ENCODE assay signal across 34 cellular contexts in the genomic region with DNA sequence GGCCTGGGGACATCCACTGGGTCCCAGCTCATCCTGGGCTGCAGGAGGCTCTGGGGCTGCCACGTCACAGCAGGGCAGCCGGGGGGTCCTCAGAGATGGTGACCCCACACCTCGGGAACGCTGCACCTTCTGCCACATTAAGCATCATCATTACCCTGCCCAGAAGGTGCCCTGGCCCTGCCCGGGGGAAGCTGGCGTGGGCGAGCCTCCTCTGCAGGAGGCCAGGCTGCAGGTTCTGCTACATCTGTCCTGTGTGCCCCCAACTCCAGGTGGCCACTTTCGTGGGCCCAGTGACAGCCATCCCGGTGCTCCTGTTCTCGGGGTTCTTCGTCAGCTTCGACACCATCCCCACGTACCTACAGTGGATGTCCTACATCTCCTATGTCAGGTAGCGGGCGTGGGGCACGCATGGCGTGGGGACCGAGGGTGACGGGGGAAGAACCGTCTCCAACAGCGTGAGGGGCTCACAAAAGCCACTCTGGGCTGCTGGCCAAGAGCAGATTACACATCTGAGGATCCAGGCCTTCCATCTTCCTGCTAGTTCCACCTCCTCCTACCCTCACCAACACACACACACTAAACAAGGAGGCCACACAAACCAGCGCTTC. TPM values are rescaled to one million over a fixed set of nuclear protein-coding genes. Genes with fewer than 3 reads are reported as not detected.
"Had no signal": no experiment of that assay in that cellular context is flagged by ENCODE, and none has a peak within 500 bp of the region (broad histone marks: within the 10 kb centered on the region; RNA-seq: fewer than 3 reads in every experiment).

No MANE protein-coding gene starts in this region.

- FAIRE-seq: astrocyte had no signal

- DNase-seq: activated CD4-positive, alpha-beta memory T cell treated with anti-CD3 and anti-CD28 coated beads, Interleukin-2, amount 10 ng/mL, durations not matched to agents 7 days and 5 days; activated CD4-positive, alpha-beta T cell treated with anti-CD3 and anti-CD28 coated beads for 1 hour; activated CD4-positive, alpha-beta T cell treated with anti-CD3 and anti-CD28 coated beads for 48 hours; activated CD4-positive, CD25-positive, alpha-beta regulatory T cell; activated CD8-positive, alpha-beta memory T cell treated with anti-CD3 and anti-CD28 coated beads for 24 hours; activated CD8-positive, alpha-beta memory T cell treated with anti-CD3 and anti-CD28 coated beads, Interleukin-2, amount 10 ng/mL, durations not matched to agents 7 days and 5 days; activated CD8-positive, alpha-beta memory T cell treated with anti-CD3 and anti-CD28 coated beads, Interleukin-2, amount 50 U/mL, for 48 hours; activated effector memory CD4-positive, alpha-beta T cell treated with Interleukin-2 at 50 U/mL for 16 hours; activated naive CD4-positive, alpha-beta T cell; activated T-cell treated with anti-CD3 and anti-CD28 coated beads, Interleukin-2, amount 50 U/mL, for 48 hours; adrenal gland; body of pancreas; caudate nucleus; cerebellar nuclear complex; NCI-H1105 treated with DMSO at 0.1 percent for 48 hours; NCI-H1436; NCI-H1694 treated with DMSO at 0.1 percent for 48 hours; NCI-H2029; NCI-H345; NCI-H69; NK-92 treated with Interleukin-12 subunit alpha and Interleukin-12 subunit beta, amount 100 ng/mL, for 24 hours; PC-3; Peyer's patch; RPMI8226; SHP77 treated with DMSO at 0.1 percent for 48 hours; SK-N-SH had no signal

- H3K27ac ChIP-seq: adrenal gland, body of pancreas, Peyer's patch, SJSA1, VCaP had no signal

- H3K4me1 ChIP-seq: adrenal gland, body of pancreas, Peyer's patch, SJSA1 had no signal

- H3K4me3 ChIP-seq: adrenal gland, body of pancreas, K562, Peyer's patch, SJSA1 had no signal

- H3K36me3 Mint-ChIP-seq: activated CD8-positive, alpha-beta memory T cell treated with anti-CD3 and anti-CD28 coated beads, Interleukin-2, amount 10 ng/mL, durations not matched to agents 7 days and 5 days had no signal

- H3K27ac Mint-ChIP-seq: activated CD4-positive, alpha-beta memory T cell treated with anti-CD3 and anti-CD28 coated beads, Interleukin-2, amount 10 ng/mL, durations not matched to agents 7 days and 5 days; activated CD8-positive, alpha-beta memory T cell treated with anti-CD3 and anti-CD28 coated beads, Interleukin-2, amount 10 ng/mL, durations not matched to agents 7 days and 5 days; T-helper 1 cell treated with Interleukin-12 subunit alpha and Interleukin-12 subunit beta and Interleukin-4 antibody, amounts not matched to agents 30 μg/mL and 1 μg/mL, for 36 hours had no signal

- H3K9ac ChIP-seq: SK-N-SH had no signal

- H3K4me3 Mint-ChIP-seq: activated CD4-positive, alpha-beta memory T cell treated with anti-CD3 and anti-CD28 coated beads, Interleukin-2, amount 10 ng/mL, durations not matched to agents 7 days and 5 days; activated CD8-positive, alpha-beta memory T cell treated with anti-CD3 and anti-CD28 coated beads, Interleukin-2, amount 10 ng/mL, durations not matched to agents 7 days and 5 days; T-helper 1 cell treated with Interleukin-12 subunit alpha and Interleukin-12 subunit beta and Interleukin-4 antibody, amounts not matched to agents 30 μg/mL and 1 μg/mL, for 36 hours had no signal

- H3K9me3 ChIP-seq: adrenal gland, body of pancreas, Peyer's patch, SJSA1, SK-N-SH had no signal

- H3K36me3 ChIP-seq: SJSA1 had no signal

- H3K27me3 Mint-ChIP-seq: activated CD4-positive, alpha-beta memory T cell treated with anti-CD3 and anti-CD28 coated beads, Interleukin-2, amount 10 ng/mL, durations not matched to agents 7 days and 5 days; activated CD8-positive, alpha-beta memory T cell treated with anti-CD3 and anti-CD28 coated beads, Interleukin-2, amount 10 ng/mL, durations not matched to agents 7 days and 5 days had no signal

- ATAC-seq: activated CD8-positive, alpha-beta memory T cell treated with anti-CD3 and anti-CD28 coated beads, Interleukin-2, amount 10 ng/mL, durations not matched to agents 7 days and 5 days; activated naive CD4-positive, alpha-beta T cell treated with anti-CD3 and anti-CD28 coated beads, Interleukin-2, amount 50 U/mL, for 72 hours; body of pancreas; K562; PC-3 had no signal

RNA-seq across cellular contexts. Expression of a gene that starts 20.8 kb away (rescaled TPM):
- total RNA-seq: activated CD4-positive, alpha-beta memory T cell treated with anti-CD3 and anti-CD28 coated beads, Interleukin-2, amount 10 ng/mL, durations not matched to agents 7 days and 5 days; activated CD8-positive, alpha-beta memory T cell treated with anti-CD3 and anti-CD28 coated beads, Interleukin-2, amount 10 ng/mL, durations not matched to agents 7 days and 5 days; activated naive CD4-positive, alpha-beta T cell treated with anti-CD3 and anti-CD28 coated beads, Interleukin-2, amount 50 U/mL, for 72 hours; astrocyte; NCI-H460; SJSA1 had no signal
- polyA plus RNA-seq: K562, SK-N-SH had no signal

RNA-seq across cellular contexts. Expression of a gene that starts 56.4 kb away (rescaled TPM):
- total RNA-seq: activated CD4-positive, alpha-beta memory T cell treated with anti-CD3 and anti-CD28 coated beads, Interleukin-2, amount 10 ng/mL, durations not matched to agents 7 days and 5 days; activated CD8-positive, alpha-beta memory T cell treated with anti-CD3 and anti-CD28 coated beads, Interleukin-2, amount 10 ng/mL, durations not matched to agents 7 days and 5 days; activated naive CD4-positive, alpha-beta T cell treated with anti-CD3 and anti-CD28 coated beads, Interleukin-2, amount 50 U/mL, for 72 hours; adrenal gland; astrocyte; bronchial epithelial cell; K562; NCI-H460; SJSA1 had no signal
- polyA plus RNA-seq: K562, SK-N-SH had no signal
